16 cellular contexts compared by ENCODE assay signal in the genomic region with DNA sequence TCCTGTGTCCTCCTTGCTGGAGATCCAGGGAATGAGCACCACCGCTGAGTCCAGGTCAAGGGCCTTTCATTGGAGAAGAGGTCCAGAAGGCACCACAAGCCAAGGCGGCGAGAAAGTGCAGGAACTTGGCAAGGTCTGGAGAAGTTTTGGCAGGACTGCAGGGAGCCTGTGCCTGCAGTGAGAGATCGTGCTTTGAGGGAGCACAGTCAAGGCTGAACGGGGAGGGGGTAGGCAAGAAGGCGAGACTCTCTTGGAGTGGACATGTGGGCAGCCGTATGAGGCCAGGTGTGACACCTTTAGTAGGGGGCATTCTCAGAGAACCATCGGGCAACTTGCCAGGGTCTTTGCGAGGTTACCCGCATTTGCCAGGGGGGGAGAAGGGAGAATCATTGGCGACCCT. TPM values are rescaled to one million over a fixed set of nuclear protein-coding genes. Genes with fewer than 3 reads are reported as not detected.
A peak's percentile ranks its signal among the peaks of the same experiment; 100 is the strongest.
DNase-seq lines count a peak whose midpoint lies in the region; ATAC-seq and TF ChIP-seq lines count a peak whose summit lies in the region.
"Had no signal": no experiment of that assay in that cellular context is flagged by ENCODE, and none has a peak within 500 bp of the region (broad histone marks: within the 10 kb centered on the region; RNA-seq: fewer than 3 reads in every experiment).

No MANE protein-coding gene starts in this region.

- intact Hi-C loops in Right ventricle myocardium inferior (cut with DNase I) = no loop called here
- intact Hi-C loops in left ventricle myocardium inferior (cut with micrococcal nuclease) = no loop called here
- intact Hi-C loops in left cardiac atrium (cut with DNase I) = no loop called here
- intact Hi-C loops in thyroid gland (cut with DNase I) = no loop called here
- intact Hi-C loops in psoas muscle (cut with DNase I) = no loop called here

- DNase-seq in Right ventricle myocardium inferior (ENCODE audit: missing footprints) (no peak), left ventricle myocardium inferior (no peak), left cardiac atrium (no peak), nephron progenitor cell (no peak), thyroid gland (peak; percentile 53 to 62), psoas muscle (no peak), iPS-NIHi7 (ENCODE audit: extremely low spot score) (no peak)
- DNase-seq in activated CD4-positive, alpha-beta T cell treated with anti-CD3 and anti-CD28 coated beads, Interleukin-2, amount 50 U/mL, for 1 hour = no peak
- DNase-seq: 8988T, DND-41, GOT3, KBM-7, NCI-H1436, NCI-H2081 treated with DMSO at 0.1 percent for 48 hours, SIG-M5 had no signal

- WGBS in thyroid gland, 2 donors = 36 to 55% methylated on average over 11 of the region's 11 CpGs
- 39 to 63% (median 46%) methylated on average over 11 of the region's 11 CpGs for WGBS in psoas muscle, 3 donors

- H3K36me3 ChIP-seq in left ventricle myocardium inferior (no peaks in the 10 kb centered on the region), thyroid gland (no peaks in the 10 kb centered on the region), psoas muscle (ENCODE audit: insufficient read depth in 1 of 2, low read depth in 1 of 2) (no peaks in the 10 kb centered on the region)
- H3K36me3 ChIP-seq: BLaER1 had no signal

- H3K27ac Mint-ChIP-seq in nephron progenitor cell = no peak overlapping the region

- peaks cover 11% of the 10 kb centered on the region for H3K27me3 Mint-ChIP-seq in nephron progenitor cell (ENCODE audit: low read depth, poor library complexity)

- H3K27me3 ChIP-seq in left ventricle myocardium inferior (ENCODE audit: low read depth) (no peaks in the 10 kb centered on the region), thyroid gland (no peaks in the 10 kb centered on the region), psoas muscle (ENCODE audit: insufficient read depth in 3 of 3, low read length in 2 of 3) (peaks cover 0 to 15% (median 0%) of the 10 kb centered on the region in 3 donors)
- H3K27me3 ChIP-seq: BLaER1 had no signal

- H3K4me3 ChIP-seq in left ventricle myocardium inferior (no peak overlapping the region), thyroid gland (replicated peaks in 1 of 3) (no peak overlapping the region), psoas muscle (no peak overlapping the region)
- H3K4me3 ChIP-seq: BLaER1 had no signal

- H3K4me1 Mint-ChIP-seq in nephron progenitor cell = peaks cover 99% of the 10 kb centered on the region

- H3K27ac ChIP-seq in left ventricle myocardium inferior (replicated peaks) (no peak overlapping the region), thyroid gland (peak overlapping the region in 2 of 3 donors; percentile 78 to 88), psoas muscle (no peak overlapping the region)
- H3K27ac ChIP-seq: BLaER1 had no signal

- H3K9me3 Mint-ChIP-seq in nephron progenitor cell = no peaks in the 10 kb centered on the region

- ATAC-seq in Right ventricle myocardium inferior = peak; percentile 38
- ATAC-seq in left cardiac atrium = peak; percentile 5 to 18
- no peak for ATAC-seq in psoas muscle

- TF ChIP-seq POLR2A in thyroid gland (IDR thresholded peaks at IDR 0.05) = no peak

- H3K36me3 Mint-ChIP-seq in nephron progenitor cell (ENCODE audit: low read depth) = no peaks in the 10 kb centered on the region

- H3K4me3 Mint-ChIP-seq in nephron progenitor cell = peak overlapping the region; percentile 29

- no peak for TF ChIP-seq CTCF in left ventricle myocardium inferior (IDR thresholded peaks at IDR 0.05; ENCODE audit: borderline replicate concordance)
- TF ChIP-seq CTCF in nephron progenitor cell (IDR thresholded peaks at IDR 0.05) = no peak
- no peak for TF ChIP-seq CTCF in thyroid gland (IDR thresholded peaks at IDR 0.05)
- no peak for TF ChIP-seq CTCF in psoas muscle (IDR thresholded peaks at IDR 0.05)

- peaks cover 60% of the 10 kb centered on the region for H3K4me1 ChIP-seq in left ventricle myocardium inferior
- H3K4me1 ChIP-seq in thyroid gland = peaks cover 48 to 72% of the 10 kb centered on the region in 2 donors
- peaks cover 5% of the 10 kb centered on the region for H3K4me1 ChIP-seq in psoas muscle

- H3K9me3 ChIP-seq in left ventricle myocardium inferior (replicated peaks) (no peaks in the 10 kb centered on the region), thyroid gland (no peaks in the 10 kb centered on the region), psoas muscle (no peaks in the 10 kb centered on the region)
- H3K9me3 ChIP-seq: BLaER1 had no signal

RNA-seq across cellular contexts. Expression of gene LRRC10B, which starts 30.5 kb away (rescaled TPM):
- total RNA-seq in Right ventricle myocardium inferior = 0.60 TPM
- 0.88 TPM for total RNA-seq in left ventricle myocardium inferior
- 1 to 10 TPM in 1 of 2 donors, under 1 TPM in 1; 0.74 to 1.1 TPM for total RNA-seq in left cardiac atrium
- 1 to 10 TPM in 1 of 4 donors, under 1 TPM in 3; 0.22 to 3.0 (median 0.66) TPM for total RNA-seq in thyroid gland
- under 1 TPM in 3 of 4 donors, not detected in 1; 0.27 to 0.69 (median 0.64) TPM for total RNA-seq in psoas muscle
- polyA plus RNA-seq in psoas muscle = 1 to 10 TPM in 1 of 3 donors, under 1 TPM in 2; 0.24 to 2.1 (median 0.40) TPM

RNA-seq across cellular contexts. Expression of gene SYT7, which starts 41.9 kb away (rescaled TPM):
- 28.2 TPM for total RNA-seq in Right ventricle myocardium inferior
- 18.9 TPM for total RNA-seq in left ventricle myocardium inferior
- total RNA-seq in left cardiac atrium = 10 to 100 TPM; 36.7 to 39.7 TPM
- total RNA-seq in thyroid gland = 10 to 100 TPM in 2 of 4 donors, 1 to 10 TPM in 2; 5.2 to 12.6 (median 8.8) TPM
- 1 to 10 TPM; 1.9 to 2.8 (median 2.1) TPM for total RNA-seq in psoas muscle
- 1 to 10 TPM in 2 of 3 donors, under 1 TPM in 1; 0.96 to 3.5 (median 1.4) TPM for polyA plus RNA-seq in psoas muscle

Comparison
In these comparisons a context has a peak if more than half of its experiments do, and no peak if none do; other contexts are left out.
1. ATAC-seq: peak in Right ventricle myocardium inferior (single experiment) and left cardiac atrium (2 of 2); none in psoas muscle (0 of 4).
2. DNase-seq: peak in thyroid gland (2 of 2); none in Right ventricle myocardium inferior (single experiment), left ventricle myocardium inferior (single experiment), left cardiac atrium (single experiment), nephron progenitor cell (single experiment), psoas muscle (0 of 2), activated CD4-positive, alpha-beta T cell treated with anti-CD3 and anti-CD28 coated beads, Interleukin-2, amount 50 U/mL, for 1 hour (single experiment) and iPS-NIHi7 (single experiment).
3. H3K27ac ChIP-seq: peak in thyroid gland (2 of 3); none in left ventricle myocardium inferior (single experiment) and psoas muscle (single experiment).